ENCODE assay signal across 9 cellular contexts in genomic region chr18:60053747-60054304, GRCh38.
DNase-seq lines count a peak whose midpoint lies in the region; ATAC-seq and TF ChIP-seq lines count a peak whose summit lies in the region.
"Had no signal": no experiment of that assay in that cellular context is flagged by ENCODE, and none has a peak within 500 bp of the region (broad histone marks: within the 10 kb centered on the region; RNA-seq: fewer than 3 reads in every experiment).

No MANE protein-coding gene starts in this region.

- intact Hi-C loops in thyroid gland (cut with DNase I): no loop called here

- TF ChIP-seq CTCF in HEK293 (tag by site-specific recombination; IDR thresholded peaks at IDR 0.05) (no peak), foreskin fibroblast (IDR thresholded peaks at IDR 0.05; ENCODE audit: low read depth, low read length) (no peak), thyroid gland (IDR thresholded peaks at IDR 0.05) (no peak)

- H3K36me3 ChIP-seq in HEK293 (ENCODE audit: control insufficient read depth in 2 of 2, insufficient read depth in 1 of 2, low read length in 2 of 2): no peaks in the 10 kb centered on the region
- H3K36me3 ChIP-seq in thyroid gland: no peaks in the 10 kb centered on the region

- no peaks in the 10 kb centered on the region for H3K27me3 ChIP-seq in thyroid gland

- H3K27ac ChIP-seq in HEK293 (ENCODE audit: extremely low read depth, low read depth, low read length) (no peak overlapping the region), thyroid gland (no peak overlapping the region)
- H3K27ac ChIP-seq: SK-N-MC had no signal

- DNase-seq in AG08395 (ENCODE audit: low spot score) (peak; percentile 89), RPMI8226 (peak; percentile 8), foreskin fibroblast (peak; percentile 94 to 97), thyroid gland (no peak), DMS79 (lab: John Stamatoyannopoulos, UW) (no peak), GM19240 (ENCODE audit: insufficient read length, low spot score) (no peak)

- no peaks in the 10 kb centered on the region for H3K9me3 ChIP-seq in HEK293 (ENCODE audit: control insufficient read depth, insufficient read depth, low read depth, low read length)
- no peaks in the 10 kb centered on the region for H3K9me3 ChIP-seq in thyroid gland

- 81 to 87% methylated on average over 8 of the region's 8 CpGs for whole genome bisulfite sequencing in thyroid gland, 2 donors

- H3K4me3 ChIP-seq in HEK293 (ENCODE audit: low read depth, low read length) (no peak overlapping the region), foreskin fibroblast (ENCODE audit: low read depth in 1 of 2, low read length in 2 of 2) (no peak overlapping the region), thyroid gland (replicated peaks in 1 of 3) (no peak overlapping the region)
- H3K4me3 ChIP-seq: SK-N-MC had no signal

- no peak for ATAC-seq in GM21526 (IDR thresholded peaks at IDR 0.05; ENCODE audit: low FRiP score, unreplicated experiment)

- no peak for TF ChIP-seq POLR2A in thyroid gland (IDR thresholded peaks at IDR 0.05)

- CTCF ChIA-PET in HEK293 (lab: Yijun Ruan, JAX): interaction anchor here (0.6 to 1.3 kb wide), 4 partner anchors 58 to 493 kb away, joined by 3 to 4 read pairs (median 4); no protein-coding TSS in a partner anchor

- H3K4me1 ChIP-seq in HEK293 (ENCODE audit: control insufficient read depth, insufficient read depth, low read length): no peaks in the 10 kb centered on the region
- no peaks in the 10 kb centered on the region for H3K4me1 ChIP-seq in thyroid gland

- POLR2A ChIA-PET in HEK293 (lab: Yijun Ruan, JAX): interaction anchor here (1.1 kb wide), 1 partner anchor 154 kb away, joined by 5 read pairs; the partner anchor contains the start of gene PMAIP1

TF ChIP-seq in HEK293, 187 proteins besides CTCF, POLR2A, EP300 and RAD21:
- peak; percentile 71 for TF ChIP-seq ZFP37 (tag by site-specific recombination; IDR thresholded peaks at IDR 0.05)
- no peak for TF ChIP-seq ZNF707 (tag by site-specific recombination; IDR thresholded peaks at IDR 0.05)
- peak; percentile 47; the same call in 1 of the 2 replicates for TF ChIP-seq ZNF629 (tag by site-specific recombination; IDR thresholded peaks at IDR 0.05)
- 0 out of 2 replicates have a peak, but pooled peaks have one; percentile 48 for TF ChIP-seq ZNF660 (tag by site-specific recombination; IDR thresholded peaks at IDR 0.05)
- TF ChIP-seq PRDM10 (tag by site-specific recombination; IDR thresholded peaks at IDR 0.05): no peak
- TF ChIP-seq SP3 (tag by site-specific recombination; IDR thresholded peaks at IDR 0.05): 0 out of 2 replicates have a peak, but pooled peaks have one; percentile 17

Comparison
In these comparisons a context has a peak if more than half of its experiments do, and no peak if none do; other contexts are left out.
1. DNase-seq: peak in AG08395 (single experiment), RPMI8226 (single experiment) and foreskin fibroblast (2 of 2); none in thyroid gland (0 of 2), DMS79 (single experiment) and GM19240 (single experiment).